In the genomic region with DNA sequence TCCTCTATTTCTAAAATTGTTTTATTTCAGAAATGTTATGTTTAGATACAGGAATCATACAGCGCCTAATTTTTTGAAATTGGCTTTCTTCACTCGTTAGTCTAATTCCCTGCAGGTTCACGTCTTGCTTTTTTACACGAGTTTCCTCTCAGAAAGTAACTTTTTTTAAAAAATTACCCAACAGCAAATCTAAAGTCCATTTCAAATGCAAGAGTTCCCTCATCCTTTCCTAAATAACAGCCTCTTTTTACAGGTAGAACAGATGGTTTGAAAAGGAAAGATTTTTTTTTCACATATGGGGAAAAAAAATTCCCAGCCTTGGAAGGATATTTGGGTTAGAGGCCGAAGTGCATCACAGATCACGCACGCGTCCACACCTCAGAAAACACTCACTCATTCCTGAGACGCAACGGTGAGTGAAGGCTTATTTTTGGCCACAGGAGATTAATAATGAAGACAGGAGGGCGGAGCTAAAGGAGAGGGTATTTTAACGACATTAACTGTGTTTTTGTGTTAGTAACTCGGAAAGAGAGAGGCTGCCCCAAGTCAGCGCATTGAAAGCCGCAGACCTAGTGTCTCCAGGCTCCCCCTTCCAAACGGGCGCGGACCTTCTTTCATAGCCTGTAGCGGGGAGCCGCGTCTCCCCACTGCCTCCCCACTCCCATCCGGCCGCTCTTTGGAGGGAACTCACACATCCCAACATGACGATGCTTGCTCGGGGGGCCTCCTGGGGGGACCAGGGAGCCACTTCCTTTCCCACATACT, we compare ENCODE assay signal across 8 cellular contexts. TPM values are rescaled to one million over a fixed set of nuclear protein-coding genes. Genes with fewer than 3 reads are reported as not detected.
DNase-seq lines count a peak whose midpoint lies in the region; ATAC-seq, FAIRE-seq and TF ChIP-seq lines count a peak whose summit lies in the region.

No MANE protein-coding gene starts in this region.

- H3K36me3 ChIP-seq in HUES48 (ENCODE audit: control insufficient read depth, insufficient read depth, low read length) (no peaks in the 10 kb centered on the region), astrocyte (ENCODE audit: insufficient read depth, low read length) (no peaks in the 10 kb centered on the region)

- H3K4me1 Mint-ChIP-seq in CD14-positive monocyte (peaks cover 33% of the 10 kb centered on the region), astrocyte (ENCODE audit: low read depth, unreplicated experiment) (peaks cover 9% of the 10 kb centered on the region), mesothelial cell of epicardium (peaks cover 56% of the 10 kb centered on the region)

- H3K9me3 Mint-ChIP-seq in CD14-positive monocyte: peaks cover 0 to 20% (median 13%) of the 10 kb centered on the region in 7 donors
- H3K9me3 Mint-ChIP-seq in astrocyte (ENCODE audit: unreplicated experiment): peaks cover 18% of the 10 kb centered on the region
- no peaks in the 10 kb centered on the region for H3K9me3 Mint-ChIP-seq in mesothelial cell of epicardium

- no peaks in the 10 kb centered on the region for H3K9me3 ChIP-seq in HUES48 (ENCODE audit: control insufficient read depth, insufficient read depth, low read length)
- no peaks in the 10 kb centered on the region for H3K9me3 ChIP-seq in astrocyte (ENCODE audit: insufficient read depth, low read depth, low read length)

- peak overlapping the region; percentile 41 for H3K4me3 ChIP-seq in HUES48 (ENCODE audit: low read depth, low read length)
- H3K4me3 ChIP-seq in astrocyte (ENCODE audit: insufficient read depth, low read depth, low read length): peak overlapping the region; percentile 56

- H3K4me3 Mint-ChIP-seq in CD14-positive monocyte (peak overlapping the region; percentile 47 to 91), astrocyte (ENCODE audit: unreplicated experiment) (peak overlapping the region; percentile 78), mesothelial cell of epicardium (peak overlapping the region; percentile 70)

- H4K20me1 ChIP-seq in astrocyte (ENCODE audit: insufficient read depth, low read length): peaks cover 3% of the 10 kb centered on the region

- no peak overlapping the region for H3K9ac ChIP-seq in HUES48 (ENCODE audit: low read depth, low read length)
- peak overlapping the region; percentile 76 for H3K9ac ChIP-seq in astrocyte (ENCODE audit: low read length)

- H3K27ac Mint-ChIP-seq in CD14-positive monocyte (no peak overlapping the region), astrocyte (ENCODE audit: unreplicated experiment) (no peak overlapping the region), mesothelial cell of epicardium (peak overlapping the region; percentile 83)

- H3K36me3 Mint-ChIP-seq in CD14-positive monocyte (peaks cover 22 to 29% of the 10 kb centered on the region in 2 donors), astrocyte (ENCODE audit: low read depth, unreplicated experiment) (peaks cover 3% of the 10 kb centered on the region), mesothelial cell of epicardium (no peaks in the 10 kb centered on the region)

- no peak for DNase-seq in CD14-positive monocyte (ENCODE audit: low spot score)
- no peak for DNase-seq in astrocyte (ENCODE audit: low read depth)
- no peak for DNase-seq in mesothelial cell of epicardium (ENCODE audit: low spot score in 2 of 2, unreplicated experiment in 2 of 2)
- DNase-seq in globus pallidus (ENCODE audit: low spot score): no peak

- peaks cover 3% of the 10 kb centered on the region for H3K79me2 ChIP-seq in astrocyte (ENCODE audit: insufficient read depth, low read length)

- no peak for FAIRE-seq in astrocyte (lab: Jason Lieb, UNC)

- ATAC-seq in HG02852 (IDR thresholded peaks at IDR 0.05; ENCODE audit: unreplicated experiment) (no peak), GM19452 (IDR thresholded peaks at IDR 0.05; ENCODE audit: unreplicated experiment) (no peak), HG02884 (IDR thresholded peaks at IDR 0.05; ENCODE audit: unreplicated experiment) (no peak)

- H3K27me3 Mint-ChIP-seq in CD14-positive monocyte (ENCODE audit: low read depth in 3 of 3): peaks cover 79 to 99% (median 89%) of the 10 kb centered on the region in 3 donors
- H3K27me3 Mint-ChIP-seq in astrocyte (ENCODE audit: low read depth, unreplicated experiment): peaks cover 79% of the 10 kb centered on the region
- peaks cover 89% of the 10 kb centered on the region for H3K27me3 Mint-ChIP-seq in mesothelial cell of epicardium (ENCODE audit: low read depth)

- H3K4me1 ChIP-seq in HUES48 (ENCODE audit: control insufficient read depth, insufficient read depth, low read length) (peaks cover 58% of the 10 kb centered on the region), astrocyte (ENCODE audit: insufficient read depth, low read length) (peaks cover 21% of the 10 kb centered on the region)

- no peak for TF ChIP-seq CTCF in CD14-positive monocyte (IDR thresholded peaks at IDR 0.05)
- TF ChIP-seq CTCF in astrocyte (IDR thresholded peaks at IDR 0.05; ENCODE audit: insufficient read depth, low read depth, low read length): no peak
- TF ChIP-seq CTCF in mesothelial cell of epicardium (IDR thresholded peaks at IDR 0.05; ENCODE audit: unreplicated experiment): no peak

- H3K4me2 ChIP-seq in astrocyte (ENCODE audit: low read length): peak overlapping the region; percentile 88

- intact Hi-C loops in CD14-positive monocyte (cut with micrococcal nuclease): loop anchor here (5.0 to 10.0 kb wide), 2 partner anchors 40 to 93 kb away; no protein-coding TSS in a partner anchor

- no peak overlapping the region for H2AFZ ChIP-seq in astrocyte (ENCODE audit: low read depth, low read length)

- H3K27me3 ChIP-seq in HUES48 (ENCODE audit: control insufficient read depth, insufficient read depth, low read length): peaks cover 99% of the 10 kb centered on the region
- H3K27me3 ChIP-seq in astrocyte (ENCODE audit: insufficient read depth, low read length): peaks cover 42% of the 10 kb centered on the region

- H3K27ac ChIP-seq in HUES48 (ENCODE audit: low read depth, low read length) (peak overlapping the region; percentile 31), astrocyte (ENCODE audit: low read depth, low read length) (peak overlapping the region; percentile 62)

RNA-seq across cellular contexts. Expression of a gene that starts 0.9 kb away (rescaled TPM):
- polyA plus RNA-seq in CD14-positive monocyte: under 1 TPM in 1 of 2 donors, not detected in 1; 0.09 TPM
- 1.1 and 1.8 TPM in 2 replicates for total RNA-seq in astrocyte
- 14.7 to 16.0 TPM (median 15.7 TPM) in 3 replicates for total RNA-seq in mesothelial cell of epicardium
